In the genomic region with DNA sequence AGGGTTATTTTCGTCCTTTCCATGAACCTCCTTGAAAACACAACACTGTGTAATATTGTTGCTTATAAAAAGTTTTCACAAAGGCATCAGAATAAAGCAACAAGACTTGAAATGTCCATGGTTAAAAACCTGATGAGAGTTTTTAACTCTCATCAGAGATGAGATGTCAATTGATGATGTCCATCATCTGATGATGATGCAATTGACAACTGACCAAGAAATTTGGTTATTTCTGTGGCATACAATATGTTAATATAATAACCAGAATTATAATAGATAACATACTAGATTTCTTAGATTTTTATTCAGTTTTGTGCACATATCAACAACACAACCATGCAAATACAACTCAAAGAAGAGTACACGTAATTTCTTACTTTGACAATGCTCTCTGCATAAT, we compare ENCODE assay signal across 6 cellular contexts.
"Had no signal": no experiment of that assay in that cellular context is flagged by ENCODE, and none has a peak within 500 bp of the region (broad histone marks: within the 10 kb centered on the region; RNA-seq: fewer than 3 reads in every experiment).

No MANE protein-coding gene starts in this region.

- DNase-seq: IMR-90, KBM-7, KG1 had no signal

- H3K4me2 ChIP-seq: KMS-11 had no signal

- FAIRE-seq: HTR-8/SVneo had no signal

- H3K9ac ChIP-seq: KMS-11 had no signal

- H3K27ac ChIP-seq: HL-60, KMS-11 had no signal
